23 cellular contexts compared by ENCODE assay signal in genomic region chr22:45636668-45637067, GRCh38.
"Had no signal": no experiment of that assay in that cellular context is flagged by ENCODE, and none has a peak within 500 bp of the region (broad histone marks: within the 10 kb centered on the region; RNA-seq: fewer than 3 reads in every experiment).

No MANE protein-coding gene starts in this region.

- FAIRE-seq: frontal cortex, islet of Langerhans, urothelium cell line had no signal

- H3K4me3 Mint-ChIP-seq: naive thymus-derived CD8-positive, alpha-beta T cell; type B pancreatic cell had no signal

- H3K27ac ChIP-seq: dorsolateral prefrontal cortex, heart right ventricle, neutrophil, psoas muscle, right lobe of liver, skin epidermis, stomach had no signal

- H3K36me3 Mint-ChIP-seq: naive thymus-derived CD8-positive, alpha-beta T cell; type B pancreatic cell had no signal

- H3K4me3 ChIP-seq: dorsolateral prefrontal cortex, heart right ventricle, mucosa of descending colon, psoas muscle, right lobe of liver, skin epidermis, stomach had no signal

- ATAC-seq: esophagus mucosa; heart right ventricle; left lobe of liver; mucosa of descending colon; naive thymus-derived CD8-positive, alpha-beta T cell; psoas muscle; right lobe of liver had no signal

- H3K4me1 ChIP-seq: psoas muscle, right lobe of liver had no signal

- H3K9me3 ChIP-seq: heart right ventricle, mucosa of descending colon, neutrophil, psoas muscle, right lobe of liver, stomach had no signal

- H3K27ac Mint-ChIP-seq: naive thymus-derived CD8-positive, alpha-beta T cell; type B pancreatic cell had no signal

- DNase-seq: cortex of kidney; dorsolateral prefrontal cortex; effector CD8-positive, alpha-beta T cell; heart right ventricle; hypothalamus; mammary epithelial cell; mucosa of descending colon; naive thymus-derived CD8-positive, alpha-beta T cell; psoas muscle; retina; stimulated activated CD4-positive, alpha-beta T cell treated with anti-CD3 and anti-CD28 coated beads, Interleukin-2, amount 100 ng/mL, for 24 hours; stimulated activated CD4-positive, alpha-beta T cell treated with anti-CD3 and anti-CD28 coated beads, Interleukin-4, amount 100 ng/mL, for 4 hours; stimulated activated naive CD4-positive, alpha-beta T cell; stomach had no signal

- H3K36me3 ChIP-seq: heart right ventricle, neutrophil, right lobe of liver, stomach had no signal

- H3K9me3 Mint-ChIP-seq: naive thymus-derived CD8-positive, alpha-beta T cell; type B pancreatic cell had no signal

- H3K27me3 ChIP-seq: right lobe of liver had no signal
